In genomic region chr14:90454041-90455000, GRCh38 we compare ENCODE assay signal across 9 cellular contexts. TPM values are rescaled to one million over a fixed set of nuclear protein-coding genes. Genes with fewer than 3 reads are reported as not detected.
A peak's percentile ranks its signal among the peaks of the same experiment; 100 is the strongest.
DNase-seq lines count a peak whose midpoint lies in the region; ATAC-seq and TF ChIP-seq lines count a peak whose summit lies in the region.
"Had no signal": no experiment of that assay in that cellular context is flagged by ENCODE, and none has a peak within 500 bp of the region (broad histone marks: within the 10 kb centered on the region; RNA-seq: fewer than 3 reads in every experiment).

No MANE protein-coding gene starts in this region.

- no peak for TF ChIP-seq CTCF in body of pancreas (IDR thresholded peaks at IDR 0.05)

- no peak overlapping the region for H3K9ac ChIP-seq in BLaER1

- H3K4me2 ChIP-seq in BLaER1: peak overlapping the region; percentile 38

- no peaks in the 10 kb centered on the region for H4K20me1 ChIP-seq in BLaER1

- no peaks in the 10 kb centered on the region for H3K36me3 ChIP-seq in BLaER1
- H3K36me3 ChIP-seq in body of pancreas (replicated peaks in 1 of 2; ENCODE audit: insufficient read depth in 1 of 2, low read depth in 2 of 2): no peaks in the 10 kb centered on the region

- H3K4me3 ChIP-seq in BLaER1: no peak overlapping the region
- H3K4me3 ChIP-seq in body of pancreas: no peak overlapping the region
- H3K4me3 ChIP-seq in iPS-18c (ENCODE audit: insufficient read depth, low read depth, low read length): peak overlapping the region; percentile 38; the same call in 1 of the 2 replicates
- peak overlapping the region; percentile 31 for H3K4me3 ChIP-seq in skeletal muscle cell (ENCODE audit: low read depth, low read length)

- H3K27me3 ChIP-seq in BLaER1: no peaks in the 10 kb centered on the region
- H3K27me3 ChIP-seq in body of pancreas: no peaks in the 10 kb centered on the region

- peak in 2 of 3 donors; percentile 53 to 64 for TF ChIP-seq POLR2A in body of pancreas (IDR thresholded peaks at IDR 0.05)

- intact Hi-C loops in body of pancreas (cut with DNase I): no loop called here

- H3K9me3 ChIP-seq in BLaER1 (no peaks in the 10 kb centered on the region), body of pancreas (no peaks in the 10 kb centered on the region), iPS-18c (ENCODE audit: control insufficient read depth, insufficient read depth, low read length) (no peaks in the 10 kb centered on the region)

- H3K4me1 ChIP-seq in BLaER1: peaks cover 65% of the 10 kb centered on the region
- peaks cover 20% of the 10 kb centered on the region for H3K4me1 ChIP-seq in body of pancreas

- WGBS in body of pancreas, 2 donors: 45 to 63% methylated on average over 10 to 29 of the region's 30 CpGs

- DNase-seq in M059J (ENCODE audit: low read depth) (peak; percentile 44), body of pancreas (peak; percentile 85 to 94 (median 92)), skeletal muscle cell (ENCODE audit: low read depth) (peak; percentile 23), NCI-H1092 (lab: John Stamatoyannopoulos, UW) (no peak)
- DNase-seq in activated CD8-positive, alpha-beta memory T cell treated with anti-CD3 and anti-CD28 coated beads for 24 hours: no peak

- ATAC-seq in body of pancreas (peak; percentile 98), GM18498 (IDR thresholded peaks at IDR 0.05; ENCODE audit: unreplicated experiment) (no peak)

- peak overlapping the region; percentile 76; the same call in 1 of the 2 replicates for H3K27ac ChIP-seq in BLaER1
- peak overlapping the region; percentile 30 to 66 (median 50) for H3K27ac ChIP-seq in body of pancreas
- H3K27ac ChIP-seq: epithelial cell of prostate had no signal

RNA-seq across cellular contexts. Expression of gene CALM1, which starts 57.5 kb away (rescaled TPM):
- total RNA-seq in M059J (2014; rRNA removed; shearing (Covaris generic)): 184 and 291 TPM in 2 replicates
- 100 to 1,000 TPM; 137 to 199 TPM for total RNA-seq in body of pancreas

Comparison
In these comparisons a context has a peak if more than half of its experiments do, and no peak if none do; other contexts are left out.
1. H3K4me3 ChIP-seq: peak in iPS-18c (single experiment) and skeletal muscle cell (single experiment); none in BLaER1 (single experiment) and body of pancreas (0 of 2).
2. DNase-seq: peak in M059J (single experiment), body of pancreas (4 of 4) and skeletal muscle cell (single experiment); none in NCI-H1092 (single experiment) and activated CD8-positive, alpha-beta memory T cell treated with anti-CD3 and anti-CD28 coated beads for 24 hours (single experiment).